Comparison of ENCODE assay signal across 10 cellular contexts in the genomic region with DNA sequence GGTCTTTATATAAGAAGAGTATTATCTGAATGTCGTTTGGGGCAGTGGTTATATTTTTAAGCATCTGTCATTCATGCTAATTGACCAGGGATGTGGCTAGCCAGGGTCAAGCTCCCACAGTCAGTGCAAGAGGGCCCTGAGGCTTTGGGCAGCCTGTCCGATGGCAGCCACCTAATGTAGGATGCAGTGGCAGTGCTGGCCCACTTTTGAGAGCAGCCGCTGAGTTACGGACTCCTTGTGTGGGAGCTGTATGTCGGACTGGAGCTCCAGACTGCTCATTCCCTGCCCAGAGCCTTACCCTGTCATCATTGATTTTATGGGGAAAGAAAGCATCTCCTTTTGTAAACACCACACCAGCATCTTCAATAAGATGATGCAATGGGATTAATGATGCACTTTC.
"Had no signal": no experiment of that assay in that cellular context is flagged by ENCODE, and none has a peak within 500 bp of the region (broad histone marks: within the 10 kb centered on the region; RNA-seq: fewer than 3 reads in every experiment).

No MANE protein-coding gene starts in this region.

- FAIRE-seq: H1, H54, HTR-8/SVneo had no signal

- H3K27ac ChIP-seq: KMS-11 had no signal

- DNase-seq: H9, HCEC 1CT, HFFc6, IMR-90, KBM-7 had no signal

- H2AFZ ChIP-seq: GM23338 had no signal

- H3K4me3 ChIP-seq: GM23338 had no signal

- H3K9ac ChIP-seq: KMS-11 had no signal

- ATAC-seq: GM23338 had no signal

- H3K4me2 ChIP-seq: GM23338, KMS-11 had no signal
